In genomic region chr10:61974611-61975010, GRCh38 we compare ENCODE assay signal across 8 cellular contexts.
A peak's percentile ranks its signal among the peaks of the same experiment; 100 is the strongest.
DNase-seq lines count a peak whose midpoint lies in the region; ATAC-seq, FAIRE-seq and TF ChIP-seq lines count a peak whose summit lies in the region.

No MANE protein-coding gene starts in this region.

- intact Hi-C loops in lower leg skin (cut with DNase I; ENCODE audit: low total_unique reads): no loop called here

- TF ChIP-seq POLR2A in lower leg skin (IDR thresholded peaks at IDR 0.05): no peak

- in situ Hi-C loops in KBM-7 (cut with MboI; ENCODE audit: low pct_unique_long_range_greater_than_20kb, low sequenced_read_pairs): no loop called here
- in situ Hi-C loops in astrocyte of the spinal cord (cut with HindIII; ENCODE audit: low sequenced_read_pairs): no loop called here

- DNase-seq in AG04450 (ENCODE audit: low read depth, low spot score) (peak; percentile 38), KBM-7 (peak; percentile 20), astrocyte of the spinal cord (ENCODE audit: low read depth, low spot score) (peak; percentile 53), lower leg skin (ENCODE audit: low spot score in 2 of 2) (peak; percentile 59 to 87), GDM1 (lab: John Stamatoyannopoulos, UW) (no peak), SW 1271 (lab: John Stamatoyannopoulos, UW) (no peak), RCC 7860 (ENCODE audit: low spot score) (no peak)

- no peak overlapping the region for H3K27ac ChIP-seq in AG04450 (ENCODE audit: low read depth, low read length)

- 33 to 34% methylated on average over 6 of the region's 6 CpGs for WGBS in lower leg skin, 2 donors

- no peak for ATAC-seq in esophagus mucosa

- CTCF ChIA-PET in AG04450 (lab: Charles Lee): no interaction called here

- POLR2A ChIA-PET in AG04450 (lab: Yijun Ruan, JAX): interaction anchor here (1.1 kb wide), 1 partner anchor 71 kb away, joined by 3 read pairs; no protein-coding TSS in a partner anchor

- FAIRE-seq in RCC 7860 (lab: Jason Lieb, UNC): no peak

- H3K27me3 ChIP-seq in AG04450 (ENCODE audit: control insufficient read depth, insufficient read depth, low read length): no peaks in the 10 kb centered on the region

- TF ChIP-seq CTCF in AG04450 (IDR thresholded peaks at IDR 0.05; ENCODE audit: low read depth, low read length): no peak
- no peak for TF ChIP-seq CTCF in astrocyte of the spinal cord (IDR thresholded peaks at IDR 0.05; ENCODE audit: low read depth, low read length)
- TF ChIP-seq CTCF in lower leg skin (IDR thresholded peaks at IDR 0.05): no peak

- no peaks in the 10 kb centered on the region for H3K9me3 ChIP-seq in AG04450 (ENCODE audit: control insufficient read depth, insufficient read depth, low read length)

- H3K4me3 ChIP-seq in AG04450 (ENCODE audit: low read depth, low read length) (no peak overlapping the region; the same call in 1 of the 2 replicates), astrocyte of the spinal cord (ENCODE audit: low read depth, low read length) (no peak overlapping the region), lower leg skin (ENCODE audit: low read depth, poor library complexity, severe bottlenecking) (no peak overlapping the region)

Comparison
In these comparisons a context has a peak if more than half of its experiments do, and no peak if none do; other contexts are left out.
1. DNase-seq: peak in AG04450 (single experiment), KBM-7 (single experiment), astrocyte of the spinal cord (single experiment) and lower leg skin (2 of 2); none in GDM1 (single experiment), SW 1271 (0 of 2) and RCC 7860 (single experiment).